In the genomic region with DNA sequence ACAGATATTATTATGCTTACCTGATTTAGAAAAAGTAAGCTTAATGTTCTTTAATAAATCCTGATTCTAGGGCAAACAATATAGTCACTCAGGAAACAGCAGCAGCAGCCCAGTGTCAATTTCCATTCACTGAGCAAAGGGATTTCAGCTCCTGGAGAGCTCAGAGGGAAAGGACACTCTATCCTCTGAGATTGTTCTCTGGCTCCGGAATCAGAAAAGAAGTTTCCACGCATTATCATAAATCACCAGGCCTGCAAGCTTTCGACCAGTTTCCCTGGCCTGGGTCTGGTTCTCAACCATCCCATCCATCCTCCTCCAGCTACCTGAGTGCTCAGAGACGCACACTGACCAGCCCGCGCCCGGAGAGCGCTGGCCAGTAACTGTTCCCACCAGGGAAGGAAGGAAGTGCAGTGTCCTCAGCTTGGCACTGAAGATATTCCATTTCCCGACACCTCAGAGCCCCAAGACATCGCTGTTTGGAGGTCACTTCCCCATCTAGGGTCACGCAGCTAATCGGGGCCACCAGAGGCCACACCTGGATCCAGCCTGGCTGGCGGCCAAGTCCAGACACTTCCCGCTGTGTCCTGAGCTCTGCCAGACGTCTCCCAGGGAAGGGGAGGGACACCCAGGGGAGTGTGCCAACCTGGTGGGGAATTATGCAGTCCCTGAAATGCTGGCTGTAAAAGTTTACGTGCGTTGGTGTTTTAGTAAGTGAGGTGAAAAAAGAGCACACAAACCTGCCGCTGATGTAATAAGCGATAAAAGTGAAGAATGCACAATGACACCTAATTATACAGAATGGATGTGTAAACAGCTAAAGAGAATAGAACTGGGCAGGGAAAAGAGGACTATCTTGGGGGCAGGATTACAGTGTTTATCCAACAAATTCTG, we compare ENCODE assay signal across 10 cellular contexts. TPM values are rescaled to one million over a fixed set of nuclear protein-coding genes. Genes with fewer than 3 reads are reported as not detected.
A peak's percentile ranks its signal among the peaks of the same experiment; 100 is the strongest.
DNase-seq lines count a peak whose midpoint lies in the region; ATAC-seq, FAIRE-seq and TF ChIP-seq lines count a peak whose summit lies in the region.
"Had no signal": no experiment of that assay in that cellular context is flagged by ENCODE, and none has a peak within 500 bp of the region (broad histone marks: within the 10 kb centered on the region; RNA-seq: fewer than 3 reads in every experiment).

No MANE protein-coding gene starts in this region.

- no peaks in the 10 kb centered on the region for H3K27me3 ChIP-seq in lung (ENCODE audit: control insufficient read depth, insufficient read depth)

- peaks cover 15% of the 10 kb centered on the region for H3K36me3 Mint-ChIP-seq in WTC11

- POLR2A ChIA-PET in WTC11 (lab: Charles Lee) = no interaction called here

- DNase-seq in NCI-H1092 treated with DMSO at 0.1 percent for 48 hours (lab: John Stamatoyannopoulos, UW) (peak; percentile 34), WTC11 (ENCODE audit: low spot score) (no peak), lung (ENCODE audit: low spot score) (no peak), frontal cortex (ENCODE audit: low spot score in 2 of 2) (no peak), Ammon's horn (ENCODE audit: low spot score) (no peak)
- no peak for DNase-seq in activated effector memory CD4-positive, alpha-beta T cell treated with anti-CD3 and anti-CD28 coated beads, Interleukin-2, amount 50 U/mL, for 16 hours
- DNase-seq in effector CD8-positive, alpha-beta T cell (lab: John Stamatoyannopoulos, UW) = no peak

- H3K27me3 Mint-ChIP-seq in WTC11 (ENCODE audit: low read depth) = no peaks in the 10 kb centered on the region
- H3K27me3 Mint-ChIP-seq: activated naive CD8-positive, alpha-beta T cell had no signal

- H3K27ac ChIP-seq in 22Rv1 (peak overlapping the region; percentile 25; the same call in 1 of the 2 replicates), lung (ENCODE audit: low read depth in 1 of 2, low read length in 1 of 2) (peak overlapping the region; percentile 24 to 58)

- CTCF ChIA-PET in WTC11 (lab: Charles Lee) = interaction anchor here (0.6 to 3.1 kb wide), 20 partner anchors 12 to 1684 kb away, joined by 3 to 43 read pairs (median 6); a partner anchor contains a TSS

- TF ChIP-seq CTCF in 22Rv1 (IDR thresholded peaks at IDR 0.05) (no peak), WTC11 (IDR thresholded peaks at IDR 0.05) (no peak), lung (IDR thresholded peaks at IDR 0.05; ENCODE audit: control extremely low read depth, extremely low read depth) (no peak)

- H3K4me3 Mint-ChIP-seq in WTC11 = no peak overlapping the region
- H3K4me3 Mint-ChIP-seq: activated naive CD8-positive, alpha-beta T cell had no signal

- peaks cover 42% of the 10 kb centered on the region for H3K4me1 Mint-ChIP-seq in WTC11

- ATAC-seq in WTC11 (no peak), lung (ENCODE audit: insufficient read depth, low FRiP score) (no peak)

- WGBS in lung, 2 donors = 39 to 45% methylated on average over 19 of the region's 19 CpGs

- H3K4me1 ChIP-seq in lung (ENCODE audit: control insufficient read depth in 2 of 2, insufficient read depth in 2 of 2, low read length in 2 of 2) = peaks cover 19 to 25% of the 10 kb centered on the region in 2 donors

- H3K4me3 ChIP-seq in lung = no peak overlapping the region

- H3K9me3 ChIP-seq in lung (ENCODE audit: control insufficient read depth in 2 of 2, insufficient read depth in 1 of 2, low read length in 1 of 2) = no peaks in the 10 kb centered on the region

- no peaks in the 10 kb centered on the region for H3K9me3 Mint-ChIP-seq in WTC11

- FAIRE-seq in frontal cortex (lab: Jason Lieb, UNC) = no peak

- peaks cover 6 to 8% of the 10 kb centered on the region in 2 donors for H3K36me3 ChIP-seq in lung (ENCODE audit: control insufficient read depth in 2 of 2, insufficient read depth in 2 of 2, low read length in 2 of 2)

- H3K27ac Mint-ChIP-seq in WTC11 = peak overlapping the region; percentile 79
- H3K27ac Mint-ChIP-seq: activated naive CD8-positive, alpha-beta T cell had no signal

TF ChIP-seq in WTC11, 78 proteins besides CTCF, POLR2A, EP300 and RAD21:
- TF ChIP-seq, protein P1, sequence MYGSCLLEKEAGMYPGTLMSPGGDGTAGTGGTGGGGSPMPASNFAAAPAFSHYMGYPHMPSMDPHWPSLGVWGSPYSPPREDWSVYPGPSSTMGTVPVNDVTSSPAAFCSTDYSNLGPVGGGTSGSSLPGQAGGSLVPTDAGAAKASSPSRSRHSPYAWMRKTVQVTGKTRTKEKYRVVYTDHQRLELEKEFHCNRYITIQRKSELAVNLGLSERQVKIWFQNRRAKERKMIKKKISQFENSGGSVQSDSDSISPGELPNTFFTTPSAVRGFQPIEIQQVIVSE (CRISPR knock-in tag; IDR thresholded peaks at IDR 0.05; ENCODE audit: borderline replicate concordance) = no peak
- TF ChIP-seq ZNF138 (CRISPR knock-in tag; conservative IDR thresholded peaks at IDR 0.05) = no peak
- TF ChIP-seq, protein P2, sequence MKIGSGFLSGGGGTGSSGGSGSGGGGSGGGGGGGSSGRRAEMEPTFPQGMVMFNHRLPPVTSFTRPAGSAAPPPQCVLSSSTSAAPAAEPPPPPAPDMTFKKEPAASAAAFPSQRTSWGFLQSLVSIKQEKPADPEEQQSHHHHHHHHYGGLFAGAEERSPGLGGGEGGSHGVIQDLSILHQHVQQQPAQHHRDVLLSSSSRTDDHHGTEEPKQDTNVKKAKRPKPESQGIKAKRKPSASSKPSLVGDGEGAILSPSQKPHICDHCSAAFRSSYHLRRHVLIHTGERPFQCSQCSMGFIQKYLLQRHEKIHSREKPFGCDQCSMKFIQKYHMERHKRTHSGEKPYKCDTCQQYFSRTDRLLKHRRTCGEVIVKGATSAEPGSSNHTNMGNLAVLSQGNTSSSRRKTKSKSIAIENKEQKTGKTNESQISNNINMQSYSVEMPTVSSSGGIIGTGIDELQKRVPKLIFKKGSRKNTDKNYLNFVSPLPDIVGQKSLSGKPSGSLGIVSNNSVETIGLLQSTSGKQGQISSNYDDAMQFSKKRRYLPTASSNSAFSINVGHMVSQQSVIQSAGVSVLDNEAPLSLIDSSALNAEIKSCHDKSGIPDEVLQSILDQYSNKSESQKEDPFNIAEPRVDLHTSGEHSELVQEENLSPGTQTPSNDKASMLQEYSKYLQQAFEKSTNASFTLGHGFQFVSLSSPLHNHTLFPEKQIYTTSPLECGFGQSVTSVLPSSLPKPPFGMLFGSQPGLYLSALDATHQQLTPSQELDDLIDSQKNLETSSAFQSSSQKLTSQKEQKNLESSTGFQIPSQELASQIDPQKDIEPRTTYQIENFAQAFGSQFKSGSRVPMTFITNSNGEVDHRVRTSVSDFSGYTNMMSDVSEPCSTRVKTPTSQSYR (CRISPR knock-in tag; IDR thresholded peaks at IDR 0.05) = no peak

RNA-seq across cellular contexts. Expression of a gene that starts 29.1 kb away (rescaled TPM):
- 37.9 to 44.8 TPM (median 39.1 TPM) in 3 replicates for total RNA-seq in WTC11 (2021)
- 10 to 100 TPM; 31.7 to 47.0 TPM for total RNA-seq in lung
- polyA plus RNA-seq in lung = 10 to 100 TPM; 18.7 to 20.1 TPM
- 15.1 TPM for total RNA-seq in frontal cortex

RNA-seq across cellular contexts. Expression of a gene that starts 53.3 kb away (rescaled TPM):
- 0.21 to 0.87 TPM (median 0.50 TPM) in 3 replicates for total RNA-seq in WTC11 (2021)
- not detected for total RNA-seq in lung
- under 1 TPM in 1 of 2 donors, not detected in 1; 0.07 TPM for polyA plus RNA-seq in lung
- not detected for total RNA-seq in frontal cortex
- total RNA-seq: osteoblast had no signal

RNA-seq across cellular contexts. Expression of a gene that starts 53.6 kb away (rescaled TPM):
- total RNA-seq in WTC11 (2021) = 3.4 to 4.8 TPM (median 4.1 TPM) in 3 replicates
- total RNA-seq in lung = 1 to 10 TPM; 5.2 to 9.4 TPM
- 1 to 10 TPM; 3.1 to 4.0 TPM for polyA plus RNA-seq in lung
- 3.3 TPM for total RNA-seq in frontal cortex
